ENCODE assay signal across 14 cellular contexts in genomic region chr4:158825443-158826036, GRCh38. TPM values are rescaled to one million over a fixed set of nuclear protein-coding genes. Genes with fewer than 3 reads are reported as not detected.
DNase-seq lines count a peak whose midpoint lies in the region; ATAC-seq and TF ChIP-seq lines count a peak whose summit lies in the region.
"Had no signal": no experiment of that assay in that cellular context is flagged by ENCODE, and none has a peak within 500 bp of the region (broad histone marks: within the 10 kb centered on the region; RNA-seq: fewer than 3 reads in every experiment).

No MANE protein-coding gene starts in this region.

- no peaks in the 10 kb centered on the region for H3K9me3 Mint-ChIP-seq in CD4-positive, alpha-beta memory T cell
- H3K9me3 Mint-ChIP-seq in naive thymus-derived CD4-positive, alpha-beta T cell, result no peaks in the 10 kb centered on the region
- H3K9me3 Mint-ChIP-seq: stimulated activated naive CD8-positive, alpha-beta T cell treated with anti-CD3 and anti-CD28 coated beads, Interleukin-15, Interleukin-2, amounts not matched to agents 100 ng/mL and 50 ng/mL, for 24 hours had no signal

- peaks cover 36% of the 10 kb centered on the region for H3K4me1 ChIP-seq in CD4-positive, alpha-beta memory T cell (ENCODE audit: insufficient read depth, low read length)
- H3K4me1 ChIP-seq in naive thymus-derived CD4-positive, alpha-beta T cell (ENCODE audit: control insufficient read depth in 2 of 2, insufficient read depth in 2 of 2, low read length in 2 of 2), result peaks cover 0 to 24% of the 10 kb centered on the region in 2 donors

- no peak overlapping the region for H3K27ac ChIP-seq in CD4-positive, alpha-beta memory T cell (ENCODE audit: low read depth, low read length)
- no peak overlapping the region for H3K27ac ChIP-seq in naive thymus-derived CD4-positive, alpha-beta T cell (ENCODE audit: low read depth, low read length)
- H3K27ac ChIP-seq: RWPE1 had no signal

- peaks cover 4 to 13% of the 10 kb centered on the region in 2 donors for H3K36me3 Mint-ChIP-seq in CD4-positive, alpha-beta memory T cell
- H3K36me3 Mint-ChIP-seq in naive thymus-derived CD4-positive, alpha-beta T cell, result peaks cover 5 to 23% (median 17%) of the 10 kb centered on the region in 5 donors

- no peak for DNase-seq in CD4-positive, alpha-beta memory T cell
- DNase-seq in cerebellar cortex (ENCODE audit: low spot score) (peak; percentile 59), kidney glomerular epithelial cell (lab: John Stamatoyannopoulos, UW) (no peak), NCI-H128 (lab: John Stamatoyannopoulos, UW; ENCODE audit: unreplicated experiment) (no peak), GM10248 (ENCODE audit: extremely low spot score) (no peak)
- no peak for DNase-seq in naive thymus-derived CD4-positive, alpha-beta T cell
- DNase-seq: activated CD4-positive, alpha-beta T cell treated with anti-CD3 and anti-CD28 coated beads for 1 hour; midbrain; NCI-H1436 treated with DMSO at 0.1 percent for 48 hours had no signal

- H3K27ac Mint-ChIP-seq in CD4-positive, alpha-beta memory T cell, result peak overlapping the region in 5 of 7 donors; percentile 9 to 83 (median 31)
- H3K27ac Mint-ChIP-seq in naive thymus-derived CD4-positive, alpha-beta T cell, result peak overlapping the region in 7 of 9 donors; percentile 16 to 81 (median 38)
- H3K27ac Mint-ChIP-seq: stimulated activated naive CD8-positive, alpha-beta T cell treated with anti-CD3 and anti-CD28 coated beads, Interleukin-15, Interleukin-2, amounts not matched to agents 100 ng/mL and 50 ng/mL, for 24 hours had no signal

- TF ChIP-seq CTCF in GM10248 (IDR thresholded peaks at IDR 0.05; ENCODE audit: control extremely low read depth, extremely low read depth, low read depth, missing control alignments), result no peak

- H3K4me1 Mint-ChIP-seq in CD4-positive, alpha-beta memory T cell, result peaks cover 35 to 50% (median 42%) of the 10 kb centered on the region in 4 donors
- H3K4me1 Mint-ChIP-seq in naive thymus-derived CD4-positive, alpha-beta T cell, result peaks cover 22 to 68% (median 38%) of the 10 kb centered on the region in 7 donors

- no peaks in the 10 kb centered on the region for H3K36me3 ChIP-seq in CD4-positive, alpha-beta memory T cell (ENCODE audit: insufficient read depth, low read length)
- H3K36me3 ChIP-seq in naive thymus-derived CD4-positive, alpha-beta T cell (ENCODE audit: control insufficient read depth in 2 of 3, insufficient read depth in 3 of 3, low read length in 3 of 3), result no peaks in the 10 kb centered on the region

- POLR2A ChIA-PET in CD4-positive, alpha-beta memory T cell (lab: Charles Lee; ENCODE audit: partially characterized antibody), result interaction anchor here (1.4 kb wide), 1 partner anchor 56 kb away, joined by 6 read pairs; the partner anchor contains the start of gene FNIP2
- POLR2A ChIA-PET in naive thymus-derived CD4-positive, alpha-beta T cell (lab: Charles Lee), result no interaction called here
- POLR2A ChIA-PET in GM10248 (lab: Yijun Ruan, JAX), result no interaction called here

- CTCF ChIA-PET in CD4-positive, alpha-beta memory T cell (lab: Charles Lee; ENCODE audit: partially characterized antibody), result interaction anchor here (1.1 to 1.6 kb wide), 2 partner anchors 24 to 26 kb away, joined by 5 read pairs; no protein-coding TSS in a partner anchor
- CTCF ChIA-PET in naive thymus-derived CD4-positive, alpha-beta T cell (lab: Charles Lee), result no interaction called here
- CTCF ChIA-PET in GM10248 (lab: Yijun Ruan, JAX), result interaction anchor here (1.0 to 4.1 kb wide), 4 partner anchors 9 to 25 kb away, joined by 3 to 17 read pairs (median 5); no protein-coding TSS in a partner anchor

- H3K9me3 ChIP-seq in CD4-positive, alpha-beta memory T cell (ENCODE audit: control insufficient read depth in 1 of 2, low read length in 2 of 2), result no peaks in the 10 kb centered on the region
- H3K9me3 ChIP-seq in naive thymus-derived CD4-positive, alpha-beta T cell (ENCODE audit: control insufficient read depth in 2 of 3, low read length in 3 of 3), result no peaks in the 10 kb centered on the region
- H3K9me3 ChIP-seq: BLaER1 treated with 17β-estradiol and CSF1 and Interleukin-3, amounts not matched to agents 10 nM and 100 nM had no signal

- ATAC-seq in HG02840 (IDR thresholded peaks at IDR 0.05; ENCODE audit: low FRiP score, unreplicated experiment) (peak; percentile 1), HG02884 (IDR thresholded peaks at IDR 0.05; ENCODE audit: unreplicated experiment) (no peak)
- no peak for ATAC-seq in naive thymus-derived CD4-positive, alpha-beta T cell

- intact Hi-C loops in CD4-positive, alpha-beta memory T cell (cut with micrococcal nuclease), result no loop called here
- intact Hi-C loops in naive thymus-derived CD4-positive, alpha-beta T cell (cut with micrococcal nuclease), result loop anchor here in 1 of 2 donors (2.0 kb wide), 2 partner anchors 15 to 57 kb away; partner anchors contain the start of gene FNIP2

- H3K27me3 ChIP-seq in CD4-positive, alpha-beta memory T cell (ENCODE audit: insufficient read depth, low read length), result no peaks in the 10 kb centered on the region
- H3K27me3 ChIP-seq in naive thymus-derived CD4-positive, alpha-beta T cell (ENCODE audit: control insufficient read depth in 2 of 2, insufficient read depth in 2 of 2, low read length in 2 of 2), result no peaks in the 10 kb centered on the region
- H3K27me3 ChIP-seq: BLaER1 treated with 17β-estradiol and CSF1 and Interleukin-3, amounts not matched to agents 10 nM and 100 nM had no signal

- H3K4me3 Mint-ChIP-seq in CD4-positive, alpha-beta memory T cell, result peak overlapping the region in 5 of 8 donors; percentile 16 to 86 (median 63)
- H3K4me3 Mint-ChIP-seq in naive thymus-derived CD4-positive, alpha-beta T cell, result peak overlapping the region in 5 of 10 donors; percentile 1 to 82 (median 72)
- H3K4me3 Mint-ChIP-seq: stimulated activated naive CD8-positive, alpha-beta T cell treated with anti-CD3 and anti-CD28 coated beads, Interleukin-15, Interleukin-2, amounts not matched to agents 100 ng/mL and 50 ng/mL, for 24 hours had no signal

- no peaks in the 10 kb centered on the region for H3K27me3 Mint-ChIP-seq in CD4-positive, alpha-beta memory T cell
- no peaks in the 10 kb centered on the region for H3K27me3 Mint-ChIP-seq in naive thymus-derived CD4-positive, alpha-beta T cell

- no peak overlapping the region for H3K4me3 ChIP-seq in CD4-positive, alpha-beta memory T cell (ENCODE audit: low read length in 2 of 2)
- H3K4me3 ChIP-seq in naive thymus-derived CD4-positive, alpha-beta T cell (ENCODE audit: low read length), result no peak overlapping the region
- H3K4me3 ChIP-seq: BLaER1 treated with 17β-estradiol and CSF1 and Interleukin-3, amounts not matched to agents 10 nM and 100 nM had no signal

RNA-seq across cellular contexts. Expression of gene FNIP2, which starts 56.7 kb away (rescaled TPM):
- 1 to 10 TPM; 8.1 to 9.4 TPM for total RNA-seq in CD4-positive, alpha-beta memory T cell
- 1 to 10 TPM; 2.4 to 4.7 TPM for polyA plus RNA-seq in CD4-positive, alpha-beta memory T cell
- total RNA-seq in naive thymus-derived CD4-positive, alpha-beta T cell, result 10 to 100 TPM in 4 of 5 experiments, 1 to 10 TPM in 1; 9.8 to 19.5 (median 11.5) TPM
- 1 to 10 TPM; 2.3 to 3.9 TPM for polyA plus RNA-seq in naive thymus-derived CD4-positive, alpha-beta T cell
